23 cellular contexts compared by ENCODE assay signal in genomic region chr3:84906065-84906464, GRCh38. TPM values are rescaled to one million over a fixed set of nuclear protein-coding genes. Genes with fewer than 3 reads are reported as not detected.
"Had no signal": no experiment of that assay in that cellular context is flagged by ENCODE, and none has a peak within 500 bp of the region (broad histone marks: within the 10 kb centered on the region; RNA-seq: fewer than 3 reads in every experiment).

No MANE protein-coding gene starts in this region.

- H3K27ac ChIP-seq: SJSA1, SK-N-MC had no signal

- H3K9me3 ChIP-seq: MG63, SJSA1 had no signal

- H3K4me1 ChIP-seq: SJSA1 had no signal

- H3K27me3 ChIP-seq: MG63, SJSA1 had no signal

- H3K4me3 ChIP-seq: MG63, SJSA1, SK-N-MC had no signal

- ATAC-seq: PC-3 had no signal

- DNase-seq: IMR-90; Karpas-422; KG1; MG63; NCI-H1092 treated with DMSO at 0.1 percent for 48 hours; NCI-H1436; NCI-H187; NCI-H2029 treated with DMSO at 0.1 percent for 48 hours; NCI-H2171 treated with DMSO at 0.1 percent for 48 hours; NCI-H345; NCI-H446 treated with DMSO at 0.1 percent for 48 hours; NCI-H510A treated with DMSO at 0.1 percent for 48 hours; NCI-H526; NCI-H748 treated with DMSO at 0.1 percent for 48 hours; NK-92 treated with Interleukin-12 subunit alpha and Interleukin-12 subunit beta, amount 100 ng/mL, for 24 hours; PC-3; Right ventricle myocardium superior; RPMI8226; SIG-M5 had no signal

- H3K36me3 ChIP-seq: MG63, SJSA1 had no signal

RNA-seq across cellular contexts. Expression of gene CADM2, which starts 52.7 kb away (rescaled TPM):
- total RNA-seq: HT-29, IMR-90, OCI-LY7, SJSA1 had no signal
- polyA plus RNA-seq: IMR-90 had no signal
